10 cellular contexts compared by ENCODE assay signal in genomic region chr3:84959470-84960380, GRCh38. TPM values are rescaled to one million over a fixed set of nuclear protein-coding genes. Genes with fewer than 3 reads are reported as not detected.
DNase-seq lines count a peak whose midpoint lies in the region; ATAC-seq and TF ChIP-seq lines count a peak whose summit lies in the region.
"Had no signal": no experiment of that assay in that cellular context is flagged by ENCODE, and none has a peak within 500 bp of the region (broad histone marks: within the 10 kb centered on the region; RNA-seq: fewer than 3 reads in every experiment).

No MANE protein-coding gene starts in this region.

- peaks cover 13% of the 10 kb centered on the region for H3K27me3 ChIP-seq in H7 (ENCODE audit: control insufficient read depth, insufficient read depth, low read length)
- no peaks in the 10 kb centered on the region for H3K27me3 ChIP-seq in SJCRH30
- peaks cover 29% of the 10 kb centered on the region for H3K27me3 ChIP-seq in foreskin keratinocyte

- no peaks in the 10 kb centered on the region for H3K9me3 ChIP-seq in SJCRH30 (replicated peaks)

- no peak for TF ChIP-seq CTCF in foreskin keratinocyte (conservative IDR thresholded peaks at IDR 0.05)
- TF ChIP-seq CTCF in retinal pigment epithelial cell (conservative IDR thresholded peaks at IDR 0.05; ENCODE audit: low read depth, low read length) = peak; percentile 1

- H3K4me1 ChIP-seq in SJCRH30 = peaks cover 6% of the 10 kb centered on the region; the same call in 1 of the 2 replicates
- H3K4me1 ChIP-seq in foreskin keratinocyte = no peaks in the 10 kb centered on the region

- H3K36me3 ChIP-seq in H7 (replicated peaks; ENCODE audit: control insufficient read depth, insufficient read depth, low read length) = no peaks in the 10 kb centered on the region
- no peaks in the 10 kb centered on the region for H3K36me3 ChIP-seq in SJCRH30

- DNase-seq in H7 = peak; percentile 62
- DNase-seq in SJCRH30 = peak; percentile 45 to 66
- DNase-seq in foreskin keratinocyte = no peak
- no peak for DNase-seq in retinal pigment epithelial cell (ENCODE audit: low read depth)
- DNase-seq in stimulated activated CD4-positive, alpha-beta T cell treated with anti-CD3 and anti-CD28 coated beads, Interleukin-4, amount 100 ng/mL, for 1 hour = no peak
- DNase-seq in amniotic stem cell (lab: John Stamatoyannopoulos, UW) = no peak
- no peak for DNase-seq in NOMO-1 treated with DMSO at 0.1 percent for 48 hours (lab: John Stamatoyannopoulos, UW; ENCODE audit: unreplicated experiment)

- ATAC-seq in foreskin keratinocyte = peak; percentile 1
- no peak for ATAC-seq in HG02642 (IDR thresholded peaks at IDR 0.05; ENCODE audit: poor library complexity, unreplicated experiment)

- H3K4me3 ChIP-seq in H7 (ENCODE audit: insufficient read depth, low read depth, low read length) (peak overlapping the region; percentile 79), SJCRH30 (peak overlapping the region; percentile 86), retinal pigment epithelial cell (ENCODE audit: low read length) (peak overlapping the region; percentile 67)

- peak overlapping the region; percentile 59 for H3K27ac ChIP-seq in SJCRH30
- no peak overlapping the region for H3K27ac ChIP-seq in foreskin keratinocyte

RNA-seq across cellular contexts. Expression of gene CADM2, which starts 0.9 kb away (rescaled TPM):
- 1.8 and 2.7 TPM in 2 replicates for total RNA-seq in H7 (2014; rRNA removed; shearing (Covaris generic))
- 12.0 and 20.8 TPM in 2 replicates for total RNA-seq in SJCRH30 (2014; rRNA removed; shearing (Covaris generic))
- total RNA-seq in foreskin keratinocyte = not detected in 2 replicates
- polyA plus RNA-seq in foreskin keratinocyte = 0.10 TPM in 1 of 2 replicates, not detected in the other
- total RNA-seq: M059J, renal cortical epithelial cell had no signal

Comparison
In these comparisons a context has a peak if more than half of its experiments do, and no peak if none do; other contexts are left out.
1. DNase-seq: peak in H7 (single experiment) and SJCRH30 (2 of 2); none in foreskin keratinocyte (0 of 2), retinal pigment epithelial cell (single experiment), stimulated activated CD4-positive, alpha-beta T cell treated with anti-CD3 and anti-CD28 coated beads, Interleukin-4, amount 100 ng/mL, for 1 hour (single experiment), amniotic stem cell (single experiment) and NOMO-1 treated with DMSO at 0.1 percent for 48 hours (single experiment).
2. Peak in every context shown above with its lines, with median percentiles within 50 percentile points of each other: H3K4me3 ChIP-seq.